24 cellular contexts compared by ENCODE assay signal in genomic region chr2:236136483-236136882, GRCh38. TPM values are rescaled to one million over a fixed set of nuclear protein-coding genes. Genes with fewer than 3 reads are reported as not detected.
DNase-seq lines count a peak whose midpoint lies in the region; FAIRE-seq and TF ChIP-seq lines count a peak whose summit lies in the region.
"Had no signal": no experiment of that assay in that cellular context is flagged by ENCODE, and none has a peak within 500 bp of the region (broad histone marks: within the 10 kb centered on the region; RNA-seq: fewer than 3 reads in every experiment).

No MANE protein-coding gene starts in this region.

- WGBS in H1 (ENCODE audit: extremely low coverage in 1 of 2, insufficient coverage in 1 of 2, insufficient read length in 1 of 2, insufficient replicate concordance in 2 of 2, low coverage in 1 of 2, low lambda C conversion rate in 2 of 2, missing lambda C conversion rate in 1 of 2), 2 experiments = 97% methylated on average over 17 of the region's 18 CpGs; no CpG with 5 or more reads in 1 of the 2 experiments
- 87% methylated on average over 4 of the region's 18 CpGs for WGBS in SK-N-SH (ENCODE audit: low lambda C conversion rate)

- TF ChIP-seq CTCF in H1 (IDR thresholded peaks at IDR 0.05; ENCODE audit: control extremely low read depth in 1 of 3, insufficient read depth in 1 of 3, low read depth in 1 of 3, low read length in 3 of 3) = no peak
- no peak for TF ChIP-seq CTCF in SK-N-SH (IDR thresholded peaks at IDR 0.05)

- no peak overlapping the region for H2BK12ac ChIP-seq in H1 (ENCODE audit: low read depth, low read length)

- H3K4me1 ChIP-seq in H1 (replicated peaks in 1 of 4; ENCODE audit: control insufficient read depth in 3 of 4, insufficient read depth in 4 of 4, low read length in 3 of 4) (peaks cover 0 to 2% (median 0%) of the 10 kb centered on the region in 4 experiments; a peak in 1 of 7 replicates), SK-N-SH (ENCODE audit: control insufficient read depth in 1 of 2, insufficient read depth in 2 of 2, low read depth in 1 of 2, low read length in 1 of 2) (no peaks in the 10 kb centered on the region)

- POLR2A ChIA-PET in H1 (lab: Charles Lee; ENCODE audit: partially characterized antibody) = no interaction called here
- POLR2A ChIA-PET in SK-N-SH (lab: Yijun Ruan, JAX) = no interaction called here

- H3K18ac ChIP-seq in H1 (ENCODE audit: extremely low read depth, low read length) = no peak overlapping the region; the same call in 1 of the 2 replicates

- FAIRE-seq in H1 (lab: Jason Lieb, UNC) = no peak
- FAIRE-seq: GM18507 had no signal

- no peak overlapping the region for H3K14ac ChIP-seq in H1 (ENCODE audit: insufficient read length)

- no peak overlapping the region for H2BK120ac ChIP-seq in H1 (replicated peaks; ENCODE audit: low read depth, low read length)

- no peak overlapping the region for H4K91ac ChIP-seq in H1 (replicated peaks; ENCODE audit: insufficient read length, low read length)

- no peak overlapping the region for H3K27ac ChIP-seq in H1 (ENCODE audit: low read depth, low read length)
- H3K27ac ChIP-seq in SK-N-SH (ENCODE audit: low read depth in 2 of 2, low read length in 1 of 2) = no peak overlapping the region

- TF ChIP-seq POLR2A in H1 (IDR thresholded peaks at IDR 0.05; ENCODE audit: control extremely low read depth in 1 of 2, low read depth in 2 of 2, low read length in 2 of 2) = no peak

- H3K36me3 ChIP-seq in H7 (replicated peaks; ENCODE audit: control insufficient read depth, insufficient read depth, low read length) (no peaks in the 10 kb centered on the region; the same call in 1 of the 2 replicates), H1 (ENCODE audit: control insufficient read depth in 2 of 4, insufficient read depth in 4 of 4, low read length in 3 of 4) (no peaks in the 10 kb centered on the region), SK-N-SH (replicated peaks in 1 of 2; ENCODE audit: control insufficient read depth in 1 of 2, insufficient read depth in 2 of 2, low read length in 1 of 2) (no peaks in the 10 kb centered on the region)
- H3K36me3 ChIP-seq: MG63 had no signal

- H4K5ac ChIP-seq in H1 (ENCODE audit: insufficient read length, low read depth, low read length) = no peak overlapping the region

- H3K23me2 ChIP-seq in H1 (ENCODE audit: low read depth, low read length) = no peaks in the 10 kb centered on the region

- no peaks in the 10 kb centered on the region for H3K79me1 ChIP-seq in H1 (ENCODE audit: low read depth, low read length)

- H3K23ac ChIP-seq in H1 (ENCODE audit: insufficient read length) = no peak overlapping the region

- no peak overlapping the region for H2BK5ac ChIP-seq in H1 (ENCODE audit: low read depth, low read length)

- CTCF ChIA-PET in H1 (lab: Charles Lee; ENCODE audit: partially characterized antibody) = interaction anchor here (0.6 to 1.4 kb wide), 5 partner anchors 44 to 371 kb away, joined by 3 to 4 read pairs (median 3); no protein-coding TSS in a partner anchor
- CTCF ChIA-PET in SK-N-SH (lab: Yijun Ruan, JAX) = interaction anchor here (0.6 to 1.6 kb wide), 2 partner anchors 357 to 416 kb away, joined by 3 to 4 read pairs; no protein-coding TSS in a partner anchor

- H3K79me2 ChIP-seq in H1 (ENCODE audit: control insufficient read depth in 1 of 2, insufficient read depth in 2 of 2, low read length in 2 of 2) (no peaks in the 10 kb centered on the region), SK-N-SH (ENCODE audit: insufficient read depth) (no peaks in the 10 kb centered on the region)

- H3K4ac ChIP-seq in H1 (replicated peaks; ENCODE audit: insufficient read length, low read depth, low read length) = no peak overlapping the region

- H2AFZ ChIP-seq in H1 (ENCODE audit: low read length) = no peak overlapping the region
- no peak overlapping the region for H2AFZ ChIP-seq in SK-N-SH (ENCODE audit: low read depth)

- H3K27me3 ChIP-seq in H7 (ENCODE audit: control insufficient read depth, insufficient read depth, low read length) = no peaks in the 10 kb centered on the region
- peaks cover 0 to 2% (median 0%) of the 10 kb centered on the region in 4 experiments; a peak in 1 of 7 replicates for H3K27me3 ChIP-seq in H1 (replicated peaks in 1 of 4; ENCODE audit: control insufficient read depth in 3 of 4, extremely low read depth in 1 of 4, insufficient read depth in 3 of 4, low read length in 3 of 4)
- no peaks in the 10 kb centered on the region for H3K27me3 ChIP-seq in SK-N-SH (ENCODE audit: insufficient read depth)
- H3K27me3 ChIP-seq: MG63 had no signal

- H3K4me2 ChIP-seq in H1 (ENCODE audit: insufficient read depth in 1 of 2, low read depth in 2 of 2, low read length in 2 of 2) (no peak overlapping the region), SK-N-SH (no peak overlapping the region)

- no peak overlapping the region for H2BK20ac ChIP-seq in H1 (ENCODE audit: low read length)

- DNase-seq in H7 (peak; percentile 37), H1 (ENCODE audit: low read depth in 1 of 2, low spot score in 2 of 2) (no peak), medulla oblongata (ENCODE audit: extremely low spot score) (peak; percentile 41), putamen (ENCODE audit: low spot score) (peak; percentile 16), NOMO-1 (lab: John Stamatoyannopoulos, UW; ENCODE audit: unreplicated experiment in 2 of 2) (no peak), HuH-7.5 (ENCODE audit: low spot score) (no peak), SK-N-SH (no peak), GF-D8 (lab: John Stamatoyannopoulos, UW) (no peak)
- DNase-seq: 8988T; ACHN; Calu3; DMS79 treated with DMSO at 0.1 percent for 48 hours; H9; KG1; MG63; NCI-H1105 treated with DMSO at 0.1 percent for 48 hours; NCI-H146; NCI-H1930; NCI-H446; NCI-H524 treated with DMSO at 0.1 percent for 48 hours; NK-92 treated with Interleukin-12 subunit alpha and Interleukin-12 subunit beta, amount 100 ng/mL, for 24 hours; RPMI8226; SHP77 had no signal

- no peaks in the 10 kb centered on the region for H4K20me1 ChIP-seq in H1 (replicated peaks in 1 of 2; ENCODE audit: control insufficient read depth in 1 of 2, insufficient read depth in 2 of 2, low read length in 2 of 2)
- H4K20me1 ChIP-seq in SK-N-SH (ENCODE audit: insufficient read depth) = no peaks in the 10 kb centered on the region

- H3K9me3 ChIP-seq in H1 (ENCODE audit: insufficient read depth in 2 of 2, low read depth in 1 of 2, low read length in 1 of 2) (no peaks in the 10 kb centered on the region), SK-N-SH (no peaks in the 10 kb centered on the region)
- H3K9me3 ChIP-seq: MG63 had no signal

- H3K4me3 ChIP-seq in H7 (ENCODE audit: insufficient read depth, low read depth, low read length) (no peak overlapping the region), H1 (ENCODE audit: extremely low read depth in 1 of 4, insufficient read depth in 2 of 4, low read depth in 3 of 4, low read length in 4 of 4) (no peak overlapping the region), SK-N-SH (ENCODE audit: low read depth in 2 of 2, low read length in 1 of 2) (no peak overlapping the region)
- H3K4me3 ChIP-seq: MG63 had no signal

- H4K8ac ChIP-seq in H1 (ENCODE audit: extremely low read depth, insufficient read depth, low read length) = no peak overlapping the region

- H3K9ac ChIP-seq in H1 (replicated peaks in 1 of 4; ENCODE audit: extremely low read depth in 1 of 4, low read depth in 3 of 4, low read length in 3 of 4) = no peak overlapping the region
- no peak overlapping the region for H3K9ac ChIP-seq in SK-N-SH

- H3K56ac ChIP-seq in H1 (replicated peaks; ENCODE audit: insufficient read length, low read depth, low read length) = no peak overlapping the region

- H3K9me2 ChIP-seq in SK-N-SH = no peaks in the 10 kb centered on the region

- TF ChIP-seq EP300 in H1 (IDR thresholded peaks at IDR 0.05; ENCODE audit: borderline replicate concordance in 1 of 2, low read depth in 2 of 2, low read length in 2 of 2) (no peak), SK-N-SH (IDR thresholded peaks at IDR 0.05; ENCODE audit: borderline replicate concordance in 1 of 2, low read depth in 1 of 2, low read length in 1 of 2) (no peak)

- no peaks in the 10 kb centered on the region for H3F3A ChIP-seq in SK-N-SH (replicated peaks; ENCODE audit: insufficient read depth)

- TF ChIP-seq RAD21 in H1 (IDR thresholded peaks at IDR 0.05 in 1 of 2, conservative IDR thresholded peaks at IDR 0.05 in 1 of 2; ENCODE audit: low read depth in 2 of 2, low read length in 2 of 2) = no peak
- TF ChIP-seq RAD21 in SK-N-SH (IDR thresholded peaks at IDR 0.05; ENCODE audit: low read length) = no peak

- H2AK5ac ChIP-seq in H1 (ENCODE audit: low read depth, low read length) = 0 out of 2 replicates have a peak overlapping the region, but pooled peaks have one; percentile 34

- H2BK15ac ChIP-seq in H1 (ENCODE audit: low read length) = 0 out of 2 replicates have a peak overlapping the region, but pooled peaks have one; percentile 16

TF ChIP-seq in H1, 55 proteins besides CTCF, POLR2A, EP300 and RAD21 (continues in another document):
- TF ChIP-seq TEAD4 (IDR thresholded peaks at IDR 0.05; ENCODE audit: low read depth, low read length) = no peak
- TF ChIP-seq RNF2 (IDR thresholded peaks at IDR 0.05; ENCODE audit: borderline replicate concordance, low read depth, low read length, missing control alignments, poor library complexity, severe bottlenecking) = no peak
- no peak for TF ChIP-seq JUND (IDR thresholded peaks at IDR 0.05; ENCODE audit: low read length)
- no peak for TF ChIP-seq JUN (IDR thresholded peaks at IDR 0.05; ENCODE audit: low read depth, low read length)
- no peak for TF ChIP-seq RXRA (IDR thresholded peaks at IDR 0.05; ENCODE audit: insufficient read depth, low read depth, low read length)

TF ChIP-seq in SK-N-SH, 30 proteins besides CTCF, POLR2A, EP300 and RAD21 (continues in another document):
- TF ChIP-seq RFX5 (IDR thresholded peaks at IDR 0.05; ENCODE audit: low read length) = no peak
- no peak for TF ChIP-seq TAF1 (IDR thresholded peaks at IDR 0.05; ENCODE audit: borderline replicate concordance, low read depth, low read length)
- no peak for TF ChIP-seq YY1 (IDR thresholded peaks at IDR 0.05; ENCODE audit: low read depth)
- TF ChIP-seq GATA2 (CRISPR knock-in tag; IDR thresholded peaks at IDR 0.05) = no peak

RNA-seq across cellular contexts. Expression of gene GBX2, which starts 31.7 kb away (rescaled TPM):
- total RNA-seq in H7 (2014; rRNA removed; shearing (Covaris generic)) = 24.4 and 27.3 TPM in 2 replicates
- 0.89 and 1.2 TPM in 2 replicates for total RNA-seq in H1 (2021; fragmentation: NEBNext Ultra II Directional; extraction: Animal tissue kit (Norgen Biotek cat#: 25700))
- polyA plus RNA-seq in H1 (2011; rRNA removed) = 0.38 and 0.64 TPM in 2 replicates
- polyA plus RNA-seq in H1 (2011; cell fraction: cytosol; rRNA removed) = 0.54 TPM
- polyA plus RNA-seq in H1 (2011; cell fraction: nucleus; rRNA removed) = 0.74 TPM
- polyA plus RNA-seq in H1 (2012, experiment 1 of 2) = 0.53 to 0.94 TPM (median 0.74 TPM) in 4 replicates
- polyA plus RNA-seq in H1 (2012, experiment 2 of 2) = 0.68 TPM
- polyA plus RNA-seq in H1 (2013, experiment 1 of 2) = 1.9 TPM
- polyA plus RNA-seq in H1 (2013, experiment 2 of 2) = 1.9 TPM
- polyA minus RNA-seq in H1 (2011; rRNA and poly(A)+ RNA removed) = 0.24 and 0.32 TPM in 2 replicates
- polyA minus RNA-seq in H1 (2011; cell fraction: cytosol; rRNA and poly(A)+ RNA removed) = 0.88 TPM
- polyA minus RNA-seq in H1 (2011; cell fraction: nucleus; rRNA and poly(A)+ RNA removed) = 1.9 TPM
- polyA plus RNA-seq in SK-N-SH (2012; rRNA removed) = 0.03 and 0.16 TPM in 2 replicates
- polyA plus RNA-seq in SK-N-SH (2012; cell fraction: cytosol; rRNA removed) = 0.08 and 0.14 TPM in 2 replicates
- 0.14 and 0.33 TPM in 2 replicates for polyA plus RNA-seq in SK-N-SH (2012; cell fraction: nucleus; rRNA removed)

Comparison
In these comparisons a context has a peak if more than half of its experiments do, and no peak if none do; other contexts are left out.
1. DNase-seq: peak in H7 (single experiment), medulla oblongata (single experiment) and putamen (single experiment); none in H1 (0 of 2), NOMO-1 (0 of 2), HuH-7.5 (single experiment), SK-N-SH (single experiment) and GF-D8 (single experiment).
2. RNA of gene GBX2, which starts 31.7 kb away (total RNA-seq): 24.4 to 27.3 TPM in H7; 0.89 to 1.2 TPM in H1; every median in the first group is over 10 times any median in the second.